Comparison of ENCODE assay signal across 8 cellular contexts in genomic region chr17:40093580-40094201, GRCh38. TPM values are rescaled to one million over a fixed set of nuclear protein-coding genes. Genes with fewer than 3 reads are reported as not detected.
DNase-seq lines count a peak whose midpoint lies in the region; ATAC-seq and TF ChIP-seq lines count a peak whose summit lies in the region.
"Had no signal": no experiment of that assay in that cellular context is flagged by ENCODE, and none has a peak within 500 bp of the region (broad histone marks: within the 10 kb centered on the region; RNA-seq: fewer than 3 reads in every experiment).

No MANE protein-coding gene starts in this region.

- no peak for TF ChIP-seq CTCF in uterus (IDR thresholded peaks at IDR 0.05)

- peaks cover 50% of the 10 kb centered on the region for H3K4me1 Mint-ChIP-seq in activated naive CD8-positive, alpha-beta T cell (ENCODE audit: low read depth)
- peaks cover 49% of the 10 kb centered on the region for H3K4me1 Mint-ChIP-seq in activated naive CD8-positive, alpha-beta T cell treated with anti-CD3 and anti-CD28 coated beads, Interleukin-2, amount 50 U/mL, for 24 hours
- H3K4me1 Mint-ChIP-seq in memory B cell: peaks cover 37% of the 10 kb centered on the region
- peaks cover 44% of the 10 kb centered on the region for H3K4me1 Mint-ChIP-seq in activated T-helper 2 cell treated with anti-CD3 and anti-CD28 coated beads, Interferon-gamma antibody, Interleukin-2, Interleukin-4, amounts not matched to agents 10 μg/mL and 5 μg/mL and 100 μg/mL, durations not matched to agents 14 hours and 24 hours and 36 hours (ENCODE audit: low read depth)

- H3K36me3 Mint-ChIP-seq in activated naive CD8-positive, alpha-beta T cell: peaks cover 11% of the 10 kb centered on the region
- peaks cover 22% of the 10 kb centered on the region for H3K36me3 Mint-ChIP-seq in activated naive CD8-positive, alpha-beta T cell treated with anti-CD3 and anti-CD28 coated beads, Interleukin-2, amount 50 U/mL, for 24 hours (ENCODE audit: low read depth)
- peaks cover 28% of the 10 kb centered on the region for H3K36me3 Mint-ChIP-seq in memory B cell
- H3K36me3 Mint-ChIP-seq in activated T-helper 2 cell treated with anti-CD3 and anti-CD28 coated beads, Interferon-gamma antibody, Interleukin-2, Interleukin-4, amounts not matched to agents 10 μg/mL and 5 μg/mL and 100 μg/mL, durations not matched to agents 14 hours and 24 hours and 36 hours (ENCODE audit: low read depth): peaks cover 54% of the 10 kb centered on the region

- intact Hi-C loops in uterus (cut with DNase I; ENCODE audit: low total_unique reads): no loop called here
- intact Hi-C loops in activated T-helper 2 cell treated with anti-CD3 and anti-CD28 coated beads, Interferon-gamma antibody, Interleukin-2, Interleukin-4, amounts not matched to agents 10 μg/mL and 5 μg/mL and 100 μg/mL, durations not matched to agents 14 hours and 24 hours and 36 hours (cut with micrococcal nuclease): loop anchor here (10.0 kb wide), 1 partner anchor 139 kb away; no protein-coding TSS in a partner anchor

- H3K36me3 ChIP-seq in uterus: no peaks in the 10 kb centered on the region

- ATAC-seq in activated naive CD8-positive, alpha-beta T cell treated with anti-CD3 and anti-CD28 coated beads, Interleukin-2, amount 50 U/mL, for 24 hours: no peak
- no peak for ATAC-seq in memory B cell (ENCODE audit: low read depth)

- no peaks in the 10 kb centered on the region for H3K9me3 ChIP-seq in uterus

- H3K4me3 Mint-ChIP-seq in activated naive CD8-positive, alpha-beta T cell: no peak overlapping the region
- H3K4me3 Mint-ChIP-seq in activated naive CD8-positive, alpha-beta T cell treated with anti-CD3 and anti-CD28 coated beads, Interleukin-2, amount 50 U/mL, for 24 hours: no peak overlapping the region
- no peak overlapping the region for H3K4me3 Mint-ChIP-seq in memory B cell
- no peak overlapping the region for H3K4me3 Mint-ChIP-seq in activated T-helper 2 cell treated with anti-CD3 and anti-CD28 coated beads, Interferon-gamma antibody, Interleukin-2, Interleukin-4, amounts not matched to agents 10 μg/mL and 5 μg/mL and 100 μg/mL, durations not matched to agents 14 hours and 24 hours and 36 hours (ENCODE audit: low read depth)

- no peaks in the 10 kb centered on the region for H3K27me3 Mint-ChIP-seq in activated naive CD8-positive, alpha-beta T cell
- H3K27me3 Mint-ChIP-seq in activated naive CD8-positive, alpha-beta T cell treated with anti-CD3 and anti-CD28 coated beads, Interleukin-2, amount 50 U/mL, for 24 hours: no peaks in the 10 kb centered on the region
- no peaks in the 10 kb centered on the region for H3K27me3 Mint-ChIP-seq in memory B cell
- no peaks in the 10 kb centered on the region for H3K27me3 Mint-ChIP-seq in activated T-helper 2 cell treated with anti-CD3 and anti-CD28 coated beads, Interferon-gamma antibody, Interleukin-2, Interleukin-4, amounts not matched to agents 10 μg/mL and 5 μg/mL and 100 μg/mL, durations not matched to agents 14 hours and 24 hours and 36 hours (ENCODE audit: low read depth)

- H3K4me3 ChIP-seq in uterus: no peak overlapping the region

- H3K27ac ChIP-seq in uterus: peak overlapping the region; percentile 90 to 99

- no peak for DNase-seq in activated naive CD8-positive, alpha-beta T cell treated with anti-CD3 and anti-CD28 coated beads, Interleukin-2, amount 50 U/mL, for 24 hours
- DNase-seq in memory B cell (ENCODE audit: low spot score in 2 of 2): no peak
- DNase-seq in uterus: peak in 1 of 2 donors; percentile 39
- DNase-seq in activated T-helper 2 cell treated with anti-CD3 and anti-CD28 coated beads, Interferon-gamma antibody, Interleukin-2, Interleukin-4, amounts not matched to agents 10 μg/mL and 5 μg/mL and 100 μg/mL, durations not matched to agents 14 hours and 24 hours and 36 hours (ENCODE audit: low spot score): no peak
- no peak for DNase-seq in stimulated activated CD4-positive, alpha-beta T cell treated with anti-CD3 and anti-CD28 coated beads, Interleukin-4, amount 100 ng/mL, for 24 hours
- DNase-seq: AML-193, Karpas-422 had no signal

- H3K9me3 Mint-ChIP-seq in activated naive CD8-positive, alpha-beta T cell (ENCODE audit: low read depth): no peaks in the 10 kb centered on the region
- H3K9me3 Mint-ChIP-seq in activated naive CD8-positive, alpha-beta T cell treated with anti-CD3 and anti-CD28 coated beads, Interleukin-2, amount 50 U/mL, for 24 hours: no peaks in the 10 kb centered on the region
- H3K9me3 Mint-ChIP-seq in memory B cell: no peaks in the 10 kb centered on the region
- no peaks in the 10 kb centered on the region for H3K9me3 Mint-ChIP-seq in activated T-helper 2 cell treated with anti-CD3 and anti-CD28 coated beads, Interferon-gamma antibody, Interleukin-2, Interleukin-4, amounts not matched to agents 10 μg/mL and 5 μg/mL and 100 μg/mL, durations not matched to agents 14 hours and 24 hours and 36 hours

- no peak for TF ChIP-seq POLR2A in uterus (IDR thresholded peaks at IDR 0.05)

- H3K27me3 ChIP-seq in uterus: no peaks in the 10 kb centered on the region

- peaks cover 38 to 56% of the 10 kb centered on the region in 2 donors for H3K4me1 ChIP-seq in uterus

- H3K27ac Mint-ChIP-seq in activated naive CD8-positive, alpha-beta T cell: peak overlapping the region; percentile 5
- H3K27ac Mint-ChIP-seq in activated naive CD8-positive, alpha-beta T cell treated with anti-CD3 and anti-CD28 coated beads, Interleukin-2, amount 50 U/mL, for 24 hours: no peak overlapping the region
- peak overlapping the region; percentile 67 for H3K27ac Mint-ChIP-seq in memory B cell
- no peak overlapping the region for H3K27ac Mint-ChIP-seq in activated T-helper 2 cell treated with anti-CD3 and anti-CD28 coated beads, Interferon-gamma antibody, Interleukin-2, Interleukin-4, amounts not matched to agents 10 μg/mL and 5 μg/mL and 100 μg/mL, durations not matched to agents 14 hours and 24 hours and 36 hours

RNA-seq across cellular contexts. Expression of gene NR1D1, which starts 6.7 kb away (rescaled TPM):
- total RNA-seq in uterus: 10 to 100 TPM in 1 of 4 donors, 1 to 10 TPM in 3; 2.0 to 92.1 (median 4.7) TPM
- total RNA-seq in activated T-helper 2 cell treated with anti-CD3 and anti-CD28 coated beads, Interferon-gamma antibody, Interleukin-2, Interleukin-4, amounts not matched to agents 10 μg/mL and 5 μg/mL and 100 μg/mL, durations not matched to agents 14 hours and 24 hours and 36 hours: 6.6 and 6.8 TPM in 2 replicates

RNA-seq across cellular contexts. Expression of gene MSL1, which starts 28.1 kb away (rescaled TPM):
- 100 to 1,000 TPM in 1 of 4 donors, 10 to 100 TPM in 3; 51.0 to 151 (median 77.6) TPM for total RNA-seq in uterus
- total RNA-seq in activated T-helper 2 cell treated with anti-CD3 and anti-CD28 coated beads, Interferon-gamma antibody, Interleukin-2, Interleukin-4, amounts not matched to agents 10 μg/mL and 5 μg/mL and 100 μg/mL, durations not matched to agents 14 hours and 24 hours and 36 hours: 87.6 and 95.8 TPM in 2 replicates

RNA-seq across cellular contexts. Expression of gene THRA, which starts 30.9 kb away (rescaled TPM):
- 100 to 1,000 TPM in 1 of 4 donors, 10 to 100 TPM in 3; 19.7 to 124 (median 63.1) TPM for total RNA-seq in uterus
- 4.9 and 5.6 TPM in 2 replicates for total RNA-seq in activated T-helper 2 cell treated with anti-CD3 and anti-CD28 coated beads, Interferon-gamma antibody, Interleukin-2, Interleukin-4, amounts not matched to agents 10 μg/mL and 5 μg/mL and 100 μg/mL, durations not matched to agents 14 hours and 24 hours and 36 hours

RNA-seq across cellular contexts. Expression of gene MED24, which starts 39.5 kb away (rescaled TPM):
- total RNA-seq in uterus: 100 to 1,000 TPM in 1 of 4 donors, 10 to 100 TPM in 3; 17.6 to 111 (median 44.7) TPM
- total RNA-seq in activated T-helper 2 cell treated with anti-CD3 and anti-CD28 coated beads, Interferon-gamma antibody, Interleukin-2, Interleukin-4, amounts not matched to agents 10 μg/mL and 5 μg/mL and 100 μg/mL, durations not matched to agents 14 hours and 24 hours and 36 hours: 110 and 116 TPM in 2 replicates

RNA-seq across cellular contexts. Expression of gene CASC3, which starts 46.6 kb away (rescaled TPM):
- 100 to 1,000 TPM in 2 of 4 donors, 10 to 100 TPM in 2; 33.2 to 166 (median 91.3) TPM for total RNA-seq in uterus
- 118 and 120 TPM in 2 replicates for total RNA-seq in activated T-helper 2 cell treated with anti-CD3 and anti-CD28 coated beads, Interferon-gamma antibody, Interleukin-2, Interleukin-4, amounts not matched to agents 10 μg/mL and 5 μg/mL and 100 μg/mL, durations not matched to agents 14 hours and 24 hours and 36 hours

Comparison
In these comparisons a context has a peak if more than half of its experiments do, and no peak if none do; other contexts are left out.
1. H3K27ac Mint-ChIP-seq: peak in activated naive CD8-positive, alpha-beta T cell (single experiment) and memory B cell (single experiment); none in activated naive CD8-positive, alpha-beta T cell treated with anti-CD3 and anti-CD28 coated beads, Interleukin-2, amount 50 U/mL, for 24 hours (single experiment) and activated T-helper 2 cell treated with anti-CD3 and anti-CD28 coated beads, Interferon-gamma antibody, Interleukin-2, Interleukin-4, amounts not matched to agents 10 μg/mL and 5 μg/mL and 100 μg/mL, durations not matched to agents 14 hours and 24 hours and 36 hours (single experiment).